In the genomic region with DNA sequence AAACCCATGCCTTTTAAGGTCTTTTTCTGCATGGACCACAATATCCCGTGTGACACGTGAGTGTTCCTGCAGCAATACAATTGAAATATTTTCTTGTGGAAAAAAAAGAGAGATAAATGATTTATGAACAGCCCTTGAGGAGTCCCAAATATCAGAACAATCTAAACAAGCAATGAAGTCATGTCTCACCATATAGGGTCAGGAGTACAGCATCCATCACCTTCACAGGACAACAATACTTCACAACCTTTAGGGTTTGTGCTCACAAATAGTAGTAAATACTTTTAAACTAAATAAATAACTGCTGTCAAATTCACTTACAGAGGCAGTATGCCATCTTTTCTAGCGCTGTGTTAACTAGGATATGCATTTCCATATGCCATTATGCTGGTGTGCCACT, we compare ENCODE assay signal across 1 cellular context.
TF ChIP-seq lines count a peak whose summit lies in the region.

No MANE protein-coding gene starts in this region.

TF ChIP-seq in GM23338, 12 proteins besides CTCF, POLR2A, EP300 and RAD21:
- TF ChIP-seq, protein P1, sequence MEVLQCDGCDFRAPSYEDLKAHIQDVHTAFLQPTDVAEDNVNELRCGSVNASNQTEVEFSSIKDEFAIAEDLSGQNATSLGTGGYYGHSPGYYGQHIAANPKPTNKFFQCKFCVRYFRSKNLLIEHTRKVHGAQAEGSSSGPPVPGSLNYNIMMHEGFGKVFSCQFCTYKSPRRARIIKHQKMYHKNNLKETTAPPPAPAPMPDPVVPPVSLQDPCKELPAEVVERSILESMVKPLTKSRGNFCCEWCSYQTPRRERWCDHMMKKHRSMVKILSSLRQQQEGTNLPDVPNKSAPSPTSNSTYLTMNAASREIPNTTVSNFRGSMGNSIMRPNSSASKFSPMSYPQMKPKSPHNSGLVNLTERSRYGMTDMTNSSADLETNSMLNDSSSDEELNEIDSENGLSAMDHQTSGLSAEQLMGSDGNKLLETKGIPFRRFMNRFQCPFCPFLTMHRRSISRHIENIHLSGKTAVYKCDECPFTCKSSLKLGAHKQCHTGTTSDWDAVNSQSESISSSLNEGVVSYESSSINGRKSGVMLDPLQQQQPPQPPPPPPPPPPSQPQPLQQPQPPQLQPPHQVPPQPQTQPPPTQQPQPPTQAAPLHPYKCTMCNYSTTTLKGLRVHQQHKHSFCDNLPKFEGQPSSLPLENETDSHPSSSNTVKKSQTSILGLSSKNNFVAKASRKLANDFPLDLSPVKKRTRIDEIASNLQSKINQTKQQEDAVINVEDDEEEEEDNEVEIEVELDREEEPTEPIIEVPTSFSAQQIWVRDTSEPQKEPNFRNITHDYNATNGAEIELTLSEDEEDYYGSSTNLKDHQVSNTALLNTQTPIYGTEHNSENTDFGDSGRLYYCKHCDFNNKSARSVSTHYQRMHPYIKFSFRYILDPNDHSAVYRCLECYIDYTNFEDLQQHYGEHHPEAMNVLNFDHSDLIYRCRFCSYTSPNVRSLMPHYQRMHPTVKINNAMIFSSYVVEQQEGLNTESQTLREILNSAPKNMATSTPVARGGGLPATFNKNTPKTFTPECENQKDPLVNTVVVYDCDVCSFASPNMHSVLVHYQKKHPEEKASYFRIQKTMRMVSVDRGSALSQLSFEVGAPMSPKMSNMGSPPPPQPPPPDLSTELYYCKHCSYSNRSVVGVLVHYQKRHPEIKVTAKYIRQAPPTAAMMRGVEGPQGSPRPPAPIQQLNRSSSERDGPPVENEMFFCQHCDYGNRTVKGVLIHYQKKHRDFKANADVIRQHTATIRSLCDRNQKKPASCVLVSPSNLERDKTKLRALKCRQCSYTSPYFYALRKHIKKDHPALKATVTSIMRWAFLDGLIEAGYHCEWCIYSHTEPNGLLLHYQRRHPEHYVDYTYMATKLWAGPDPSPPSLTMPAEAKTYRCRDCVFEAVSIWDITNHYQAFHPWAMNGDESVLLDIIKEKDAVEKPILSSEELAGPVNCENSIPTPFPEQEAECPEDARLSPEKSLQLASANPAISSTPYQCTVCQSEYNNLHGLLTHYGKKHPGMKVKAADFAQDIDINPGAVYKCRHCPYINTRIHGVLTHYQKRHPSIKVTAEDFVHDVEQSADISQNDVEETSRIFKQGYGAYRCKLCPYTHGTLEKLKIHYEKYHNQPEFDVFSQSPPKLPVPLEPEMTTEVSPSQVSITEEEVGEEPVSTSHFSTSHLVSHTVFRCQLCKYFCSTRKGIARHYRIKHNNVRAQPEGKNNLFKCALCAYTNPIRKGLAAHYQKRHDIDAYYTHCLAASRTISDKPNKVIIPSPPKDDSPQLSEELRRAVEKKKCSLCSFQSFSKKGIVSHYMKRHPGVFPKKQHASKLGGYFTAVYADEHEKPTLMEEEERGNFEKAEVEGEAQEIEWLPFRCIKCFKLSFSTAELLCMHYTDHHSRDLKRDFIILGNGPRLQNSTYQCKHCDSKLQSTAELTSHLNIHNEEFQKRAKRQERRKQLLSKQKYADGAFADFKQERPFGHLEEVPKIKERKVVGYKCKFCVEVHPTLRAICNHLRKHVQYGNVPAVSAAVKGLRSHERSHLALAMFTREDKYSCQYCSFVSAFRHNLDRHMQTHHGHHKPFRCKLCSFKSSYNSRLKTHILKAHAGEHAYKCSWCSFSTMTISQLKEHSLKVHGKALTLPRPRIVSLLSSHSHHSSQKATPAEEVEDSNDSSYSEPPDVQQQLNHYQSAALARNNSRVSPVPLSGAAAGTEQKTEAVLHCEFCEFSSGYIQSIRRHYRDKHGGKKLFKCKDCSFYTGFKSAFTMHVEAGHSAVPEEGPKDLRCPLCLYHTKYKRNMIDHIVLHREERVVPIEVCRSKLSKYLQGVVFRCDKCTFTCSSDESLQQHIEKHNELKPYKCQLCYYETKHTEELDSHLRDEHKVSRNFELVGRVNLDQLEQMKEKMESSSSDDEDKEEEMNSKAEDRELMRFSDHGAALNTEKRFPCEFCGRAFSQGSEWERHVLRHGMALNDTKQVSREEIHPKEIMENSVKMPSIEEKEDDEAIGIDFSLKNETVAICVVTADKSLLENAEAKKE (CRISPR knock-in tag; IDR thresholded peaks at IDR 0.05), result no peak
- TF ChIP-seq POLR2AphosphoS5 (IDR thresholded peaks at IDR 0.05; ENCODE audit: low read depth) (no peak), NANOG (IDR thresholded peaks at IDR 0.05; ENCODE audit: borderline replicate concordance) (no peak), CREB1 (CRISPR knock-in tag; IDR thresholded peaks at IDR 0.05; ENCODE audit: low read depth) (no peak), EZH2phosphoT487 (IDR thresholded peaks at IDR 0.05; ENCODE audit: unreplicated experiment) (no peak), EZH2 (IDR thresholded peaks at IDR 0.05; ENCODE audit: low read depth, unreplicated experiment) (no peak), ZNF331 (CRISPR knock-in tag; IDR thresholded peaks at IDR 0.05; ENCODE audit: low read depth) (no peak), STAT1 (IDR thresholded peaks at IDR 0.05; ENCODE audit: unreplicated experiment) (no peak), JUNB (IDR thresholded peaks at IDR 0.05; ENCODE audit: unreplicated experiment) (no peak), ZNF114 (CRISPR knock-in tag; IDR thresholded peaks at IDR 0.05) (no peak)
- TF ChIP-seq, protein P2, sequence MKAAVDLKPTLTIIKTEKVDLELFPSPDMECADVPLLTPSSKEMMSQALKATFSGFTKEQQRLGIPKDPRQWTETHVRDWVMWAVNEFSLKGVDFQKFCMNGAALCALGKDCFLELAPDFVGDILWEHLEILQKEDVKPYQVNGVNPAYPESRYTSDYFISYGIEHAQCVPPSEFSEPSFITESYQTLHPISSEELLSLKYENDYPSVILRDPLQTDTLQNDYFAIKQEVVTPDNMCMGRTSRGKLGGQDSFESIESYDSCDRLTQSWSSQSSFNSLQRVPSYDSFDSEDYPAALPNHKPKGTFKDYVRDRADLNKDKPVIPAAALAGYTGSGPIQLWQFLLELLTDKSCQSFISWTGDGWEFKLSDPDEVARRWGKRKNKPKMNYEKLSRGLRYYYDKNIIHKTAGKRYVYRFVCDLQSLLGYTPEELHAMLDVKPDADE (IDR thresholded peaks at IDR 0.05), result no peak
- TF ChIP-seq, protein P3, sequence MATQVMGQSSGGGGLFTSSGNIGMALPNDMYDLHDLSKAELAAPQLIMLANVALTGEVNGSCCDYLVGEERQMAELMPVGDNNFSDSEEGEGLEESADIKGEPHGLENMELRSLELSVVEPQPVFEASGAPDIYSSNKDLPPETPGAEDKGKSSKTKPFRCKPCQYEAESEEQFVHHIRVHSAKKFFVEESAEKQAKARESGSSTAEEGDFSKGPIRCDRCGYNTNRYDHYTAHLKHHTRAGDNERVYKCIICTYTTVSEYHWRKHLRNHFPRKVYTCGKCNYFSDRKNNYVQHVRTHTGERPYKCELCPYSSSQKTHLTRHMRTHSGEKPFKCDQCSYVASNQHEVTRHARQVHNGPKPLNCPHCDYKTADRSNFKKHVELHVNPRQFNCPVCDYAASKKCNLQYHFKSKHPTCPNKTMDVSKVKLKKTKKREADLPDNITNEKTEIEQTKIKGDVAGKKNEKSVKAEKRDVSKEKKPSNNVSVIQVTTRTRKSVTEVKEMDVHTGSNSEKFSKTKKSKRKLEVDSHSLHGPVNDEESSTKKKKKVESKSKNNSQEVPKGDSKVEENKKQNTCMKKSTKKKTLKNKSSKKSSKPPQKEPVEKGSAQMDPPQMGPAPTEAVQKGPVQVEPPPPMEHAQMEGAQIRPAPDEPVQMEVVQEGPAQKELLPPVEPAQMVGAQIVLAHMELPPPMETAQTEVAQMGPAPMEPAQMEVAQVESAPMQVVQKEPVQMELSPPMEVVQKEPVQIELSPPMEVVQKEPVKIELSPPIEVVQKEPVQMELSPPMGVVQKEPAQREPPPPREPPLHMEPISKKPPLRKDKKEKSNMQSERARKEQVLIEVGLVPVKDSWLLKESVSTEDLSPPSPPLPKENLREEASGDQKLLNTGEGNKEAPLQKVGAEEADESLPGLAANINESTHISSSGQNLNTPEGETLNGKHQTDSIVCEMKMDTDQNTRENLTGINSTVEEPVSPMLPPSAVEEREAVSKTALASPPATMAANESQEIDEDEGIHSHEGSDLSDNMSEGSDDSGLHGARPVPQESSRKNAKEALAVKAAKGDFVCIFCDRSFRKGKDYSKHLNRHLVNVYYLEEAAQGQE (IDR thresholded peaks at IDR 0.05; ENCODE audit: unreplicated experiment), result no peak
